In genomic region chr2:169717691-169718063, GRCh38 we compare ENCODE assay signal across 3 cellular contexts.
TF ChIP-seq lines count a peak whose summit lies in the region.

No MANE protein-coding gene starts in this region.

TF ChIP-seq in HepG2, 621 proteins besides CTCF, POLR2A, EP300 and RAD21 (continues in another document):
- TF ChIP-seq TBX3 (IDR thresholded peaks at IDR 0.05; ENCODE audit: borderline replicate concordance): no peak
- no peak for TF ChIP-seq TBP (CRISPR knock-in tag; IDR thresholded peaks at IDR 0.05)
- TF ChIP-seq, protein P1, sequence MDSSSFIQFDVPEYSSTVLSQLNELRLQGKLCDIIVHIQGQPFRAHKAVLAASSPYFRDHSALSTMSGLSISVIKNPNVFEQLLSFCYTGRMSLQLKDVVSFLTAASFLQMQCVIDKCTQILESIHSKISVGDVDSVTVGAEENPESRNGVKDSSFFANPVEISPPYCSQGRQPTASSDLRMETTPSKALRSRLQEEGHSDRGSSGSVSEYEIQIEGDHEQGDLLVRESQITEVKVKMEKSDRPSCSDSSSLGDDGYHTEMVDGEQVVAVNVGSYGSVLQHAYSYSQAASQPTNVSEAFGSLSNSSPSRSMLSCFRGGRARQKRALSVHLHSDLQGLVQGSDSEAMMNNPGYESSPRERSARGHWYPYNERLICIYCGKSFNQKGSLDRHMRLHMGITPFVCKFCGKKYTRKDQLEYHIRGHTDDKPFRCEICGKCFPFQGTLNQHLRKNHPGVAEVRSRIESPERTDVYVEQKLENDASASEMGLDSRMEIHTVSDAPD (CRISPR knock-in tag; IDR thresholded peaks at IDR 0.05): no peak
- TF ChIP-seq NR2C2 (CRISPR knock-in tag; IDR thresholded peaks at IDR 0.05; ENCODE audit: borderline replicate concordance): no peak
- no peak for TF ChIP-seq NONO (IDR thresholded peaks at IDR 0.05)
- TF ChIP-seq NONO (CRISPR knock-in tag; conservative IDR thresholded peaks at IDR 0.05): no peak
- TF ChIP-seq JUNB (CRISPR knock-in tag; IDR thresholded peaks at IDR 0.05; ENCODE audit: borderline replicate concordance): no peak
- no peak for TF ChIP-seq SMAD9 (CRISPR knock-in tag; IDR thresholded peaks at IDR 0.05)
- no peak for TF ChIP-seq ZNF326 (CRISPR knock-in tag; IDR thresholded peaks at IDR 0.05; ENCODE audit: borderline replicate concordance)
- TF ChIP-seq FOXJ3 (CRISPR knock-in tag; IDR thresholded peaks at IDR 0.05; ENCODE audit: borderline replicate concordance): 0 out of 2 replicates have a peak, but pooled peaks have one; percentile 5
- TF ChIP-seq NR3C1 (CRISPR knock-in tag; IDR thresholded peaks at IDR 0.05): no peak
- TF ChIP-seq DPF2 (CRISPR knock-in tag; IDR thresholded peaks at IDR 0.05; ENCODE audit: borderline replicate concordance, low read depth): no peak
- TF ChIP-seq ZNF589 (CRISPR knock-in tag; conservative IDR thresholded peaks at IDR 0.05): no peak
- TF ChIP-seq ZNF660 (CRISPR knock-in tag; IDR thresholded peaks at IDR 0.05; ENCODE audit: borderline replicate concordance, low read depth): no peak
- no peak for TF ChIP-seq ZNF383 (CRISPR knock-in tag; IDR thresholded peaks at IDR 0.05; ENCODE audit: borderline replicate concordance)
- TF ChIP-seq YEATS2 (CRISPR knock-in tag; IDR thresholded peaks at IDR 0.05; ENCODE audit: borderline replicate concordance): peak; percentile 13; the same call in 1 of the 2 replicates
- no peak for TF ChIP-seq DMTF1 (CRISPR knock-in tag; IDR thresholded peaks at IDR 0.05)
- no peak for TF ChIP-seq NFE2 (CRISPR knock-in tag; IDR thresholded peaks at IDR 0.05)
- TF ChIP-seq ZNF747 (CRISPR knock-in tag; IDR thresholded peaks at IDR 0.05; ENCODE audit: borderline replicate concordance): no peak
- TF ChIP-seq ZNF775 (CRISPR knock-in tag; IDR thresholded peaks at IDR 0.05; ENCODE audit: borderline replicate concordance): 0 out of 2 replicates have a peak, but pooled peaks have one; percentile 44
- no peak for TF ChIP-seq ZNF761 (CRISPR knock-in tag; conservative IDR thresholded peaks at IDR 0.05)

TF ChIP-seq in K562, 482 proteins besides CTCF, POLR2A, EP300 and RAD21 (continues in another document):
- TF ChIP-seq ZNF407 (IDR thresholded peaks at IDR 0.05; ENCODE audit: low read depth): no peak
- TF ChIP-seq, protein P2, sequence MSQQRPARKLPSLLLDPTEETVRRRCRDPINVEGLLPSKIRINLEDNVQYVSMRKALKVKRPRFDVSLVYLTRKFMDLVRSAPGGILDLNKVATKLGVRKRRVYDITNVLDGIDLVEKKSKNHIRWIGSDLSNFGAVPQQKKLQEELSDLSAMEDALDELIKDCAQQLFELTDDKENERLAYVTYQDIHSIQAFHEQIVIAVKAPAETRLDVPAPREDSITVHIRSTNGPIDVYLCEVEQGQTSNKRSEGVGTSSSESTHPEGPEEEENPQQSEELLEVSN (IDR thresholded peaks at IDR 0.05; ENCODE audit: borderline replicate concordance in 1 of 2, extremely low read depth in 1 of 2, insufficient read depth in 1 of 2, insufficient read length in 1 of 2, low read depth in 1 of 2, low read length in 1 of 2, poor library complexity in 1 of 2, severe bottlenecking in 1 of 2): no peak

TF ChIP-seq in WTC11, 78 proteins besides CTCF, POLR2A, EP300 and RAD21:
- TF ChIP-seq, protein P3, sequence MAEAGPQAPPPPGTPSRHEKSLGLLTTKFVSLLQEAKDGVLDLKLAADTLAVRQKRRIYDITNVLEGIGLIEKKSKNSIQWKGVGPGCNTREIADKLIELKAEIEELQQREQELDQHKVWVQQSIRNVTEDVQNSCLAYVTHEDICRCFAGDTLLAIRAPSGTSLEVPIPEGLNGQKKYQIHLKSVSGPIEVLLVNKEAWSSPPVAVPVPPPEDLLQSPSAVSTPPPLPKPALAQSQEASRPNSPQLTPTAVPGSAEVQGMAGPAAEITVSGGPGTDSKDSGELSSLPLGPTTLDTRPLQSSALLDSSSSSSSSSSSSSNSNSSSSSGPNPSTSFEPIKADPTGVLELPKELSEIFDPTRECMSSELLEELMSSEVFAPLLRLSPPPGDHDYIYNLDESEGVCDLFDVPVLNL (CRISPR knock-in tag; IDR thresholded peaks at IDR 0.05; ENCODE audit: borderline replicate concordance, low read depth): no peak
- TF ChIP-seq, protein P4, sequence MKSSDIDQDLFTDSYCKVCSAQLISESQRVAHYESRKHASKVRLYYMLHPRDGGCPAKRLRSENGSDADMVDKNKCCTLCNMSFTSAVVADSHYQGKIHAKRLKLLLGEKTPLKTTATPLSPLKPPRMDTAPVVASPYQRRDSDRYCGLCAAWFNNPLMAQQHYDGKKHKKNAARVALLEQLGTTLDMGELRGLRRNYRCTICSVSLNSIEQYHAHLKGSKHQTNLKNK (CRISPR knock-in tag; IDR thresholded peaks at IDR 0.05): no peak
- no peak for TF ChIP-seq IRF2 (CRISPR knock-in tag; IDR thresholded peaks at IDR 0.05; ENCODE audit: borderline replicate concordance, low read depth)
TF ChIP-seq in WTC11: peak in this region for 0.
